ENCODE assay signal across 8 cellular contexts in genomic region chr1:52633291-52633754, GRCh38. TPM values are rescaled to one million over a fixed set of nuclear protein-coding genes. Genes with fewer than 3 reads are reported as not detected.
DNase-seq lines count a peak whose midpoint lies in the region; ATAC-seq, FAIRE-seq and TF ChIP-seq lines count a peak whose summit lies in the region.

No MANE protein-coding gene starts in this region.

- H3K36me3 ChIP-seq in BLaER1 treated with 17β-estradiol and CSF1 and Interleukin-3, amounts not matched to agents 10 nM and 100 nM, result peaks cover 0 to 5% (median 0%) of the 10 kb centered on the region in 11 experiments; a peak in 4 of 22 replicates
- no peaks in the 10 kb centered on the region for H3K36me3 ChIP-seq in kidney (ENCODE audit: control insufficient read depth in 1 of 2, insufficient read depth in 2 of 2, low read length in 2 of 2)

- peak overlapping the region in 10 of 11 experiments; percentile 51 to 99 (median 96); a peak in 19 of 22 replicates for H3K27ac ChIP-seq in BLaER1 treated with 17β-estradiol and CSF1 and Interleukin-3, amounts not matched to agents 10 nM and 100 nM
- H3K27ac ChIP-seq in kidney (ENCODE audit: low read depth in 2 of 2, low read length in 2 of 2) (no peak overlapping the region), RWPE1 (no peak overlapping the region)

- peaks cover 65% of the 10 kb centered on the region for H3K4me1 Mint-ChIP-seq in activated naive CD8-positive, alpha-beta T cell treated with anti-CD3 and anti-CD28 coated beads for 36 hours
- peaks cover 57 to 78% of the 10 kb centered on the region in 2 donors for H3K4me1 Mint-ChIP-seq in stimulated activated naive B cell treated with anti-CD40 and anti-IgM and Interleukin-4, amounts not matched to agents 10 μg/mL and 1 μg/mL and 100 μg/mL, for 72 hours

- H3K9me3 Mint-ChIP-seq in activated naive CD8-positive, alpha-beta T cell treated with anti-CD3 and anti-CD28 coated beads for 36 hours, result no peaks in the 10 kb centered on the region
- no peaks in the 10 kb centered on the region for H3K9me3 Mint-ChIP-seq in stimulated activated naive B cell treated with anti-CD40 and anti-IgM and Interleukin-4, amounts not matched to agents 10 μg/mL and 1 μg/mL and 100 μg/mL, for 72 hours

- peaks cover 0 to 24% (median 0%) of the 10 kb centered on the region in 11 experiments; a peak in 5 of 22 replicates for H3K27me3 ChIP-seq in BLaER1 treated with 17β-estradiol and CSF1 and Interleukin-3, amounts not matched to agents 10 nM and 100 nM

- ATAC-seq in stimulated activated naive B cell treated with anti-CD40 and anti-IgM and Interleukin-4, amounts not matched to agents 10 μg/mL and 1 μg/mL and 100 μg/mL, for 72 hours (replicated peaks), result peak; percentile 1 to 4
- no peak for ATAC-seq in HG02763 (IDR thresholded peaks at IDR 0.05; ENCODE audit: unreplicated experiment)

- no peaks in the 10 kb centered on the region for H4K20me1 ChIP-seq in BLaER1 treated with 17β-estradiol and CSF1 and Interleukin-3, amounts not matched to agents 10 nM and 100 nM

- intact Hi-C loops in kidney (cut with DNase I), result no loop called here

- H3K4me2 ChIP-seq in BLaER1 treated with 17β-estradiol and CSF1 and Interleukin-3, amounts not matched to agents 10 nM and 100 nM, result peak overlapping the region; percentile 81 to 96 (median 93)

- TF ChIP-seq CTCF in kidney (IDR thresholded peaks at IDR 0.05; ENCODE audit: borderline replicate concordance, extremely low read depth, insufficient read depth), result no peak
- no peak for TF ChIP-seq CTCF in RWPE1 (conservative IDR thresholded peaks at IDR 0.05; ENCODE audit: low read depth)

- POLR2A ChIA-PET in RWPE1 (lab: Yijun Ruan, JAX; ENCODE audit: low non-redundant PET), result no interaction called here

- peak overlapping the region; percentile 47 to 71 (median 63) for H3K4me3 ChIP-seq in BLaER1 treated with 17β-estradiol and CSF1 and Interleukin-3, amounts not matched to agents 10 nM and 100 nM
- peak overlapping the region in 1 of 2 donors; percentile 40 for H3K4me3 ChIP-seq in kidney (ENCODE audit: low read length in 2 of 2)

- H3K4me3 Mint-ChIP-seq in activated naive CD8-positive, alpha-beta T cell treated with anti-CD3 and anti-CD28 coated beads for 36 hours, result peak overlapping the region; percentile 88
- H3K4me3 Mint-ChIP-seq in stimulated activated naive B cell treated with anti-CD40 and anti-IgM and Interleukin-4, amounts not matched to agents 10 μg/mL and 1 μg/mL and 100 μg/mL, for 72 hours, result peak overlapping the region; percentile 89 to 94

- DNase-seq in NCI-H69 (lab: John Stamatoyannopoulos, UW) (peak; percentile 72), kidney (peak; percentile 68), RWPE1 (ENCODE audit: low spot score) (no peak), inferior parietal cortex (ENCODE audit: extremely low spot score) (no peak)
- peak; percentile 49 for DNase-seq in activated naive CD8-positive, alpha-beta T cell treated with anti-CD3 and anti-CD28 coated beads for 36 hours
- peak; percentile 21 for DNase-seq in stimulated activated naive B cell treated with anti-CD40 and anti-IgM and Interleukin-4, amounts not matched to agents 10 μg/mL and 1 μg/mL and 100 μg/mL, for 72 hours

- CTCF ChIA-PET in RWPE1 (lab: Yijun Ruan, JAX), result no interaction called here

- peak overlapping the region; percentile 66 to 97 (median 89); a peak in 20 of 22 replicates for H3K9ac ChIP-seq in BLaER1 treated with 17β-estradiol and CSF1 and Interleukin-3, amounts not matched to agents 10 nM and 100 nM
- H3K9ac ChIP-seq in kidney (ENCODE audit: low read length in 2 of 2), result no peak overlapping the region

- no peaks in the 10 kb centered on the region for H3K27me3 Mint-ChIP-seq in activated naive CD8-positive, alpha-beta T cell treated with anti-CD3 and anti-CD28 coated beads for 36 hours
- no peaks in the 10 kb centered on the region for H3K27me3 Mint-ChIP-seq in stimulated activated naive B cell treated with anti-CD40 and anti-IgM and Interleukin-4, amounts not matched to agents 10 μg/mL and 1 μg/mL and 100 μg/mL, for 72 hours

- peaks cover 49 to 94% (median 89%) of the 10 kb centered on the region in 10 experiments for H3K4me1 ChIP-seq in BLaER1 treated with 17β-estradiol and CSF1 and Interleukin-3, amounts not matched to agents 10 nM and 100 nM
- peaks cover 0 to 12% of the 10 kb centered on the region in 2 donors for H3K4me1 ChIP-seq in kidney (ENCODE audit: control insufficient read depth in 1 of 2, insufficient read depth in 1 of 2, low read depth in 1 of 2, low read length in 2 of 2)

- peaks cover 16% of the 10 kb centered on the region for H3K36me3 Mint-ChIP-seq in activated naive CD8-positive, alpha-beta T cell treated with anti-CD3 and anti-CD28 coated beads for 36 hours
- peaks cover 5 to 17% of the 10 kb centered on the region in 2 donors for H3K36me3 Mint-ChIP-seq in stimulated activated naive B cell treated with anti-CD40 and anti-IgM and Interleukin-4, amounts not matched to agents 10 μg/mL and 1 μg/mL and 100 μg/mL, for 72 hours

- FAIRE-seq in kidney (lab: Jason Lieb, UNC), result no peak

- no peaks in the 10 kb centered on the region for H3K9me3 ChIP-seq in BLaER1 treated with 17β-estradiol and CSF1 and Interleukin-3, amounts not matched to agents 10 nM and 100 nM (replicated peaks in 1 of 11)
- H3K9me3 ChIP-seq in kidney (ENCODE audit: control insufficient read depth in 1 of 2, low read length in 2 of 2), result peaks cover 0 to 5% of the 10 kb centered on the region in 2 donors

- H3K27ac Mint-ChIP-seq in activated naive CD8-positive, alpha-beta T cell treated with anti-CD3 and anti-CD28 coated beads for 36 hours, result peak overlapping the region; percentile 94
- peak overlapping the region; percentile 97 for H3K27ac Mint-ChIP-seq in stimulated activated naive B cell treated with anti-CD40 and anti-IgM and Interleukin-4, amounts not matched to agents 10 μg/mL and 1 μg/mL and 100 μg/mL, for 72 hours

RNA-seq across cellular contexts. Expression of gene SHISAL2A, which starts 0.4 kb away (rescaled TPM):
- 10 to 100 TPM; 13.7 to 14.2 TPM for total RNA-seq in activated naive CD8-positive, alpha-beta T cell treated with anti-CD3 and anti-CD28 coated beads for 36 hours
- total RNA-seq in kidney, result 2.5 TPM
- polyA plus RNA-seq in kidney (ENCODE audit: insufficient read depth, low read depth, low replicate concordance), result not detected

RNA-seq across cellular contexts. Expression of gene GPX7, which starts 31.2 kb away (rescaled TPM):
- 10 to 100 TPM; 29.4 to 31.1 TPM for total RNA-seq in activated naive CD8-positive, alpha-beta T cell treated with anti-CD3 and anti-CD28 coated beads for 36 hours
- total RNA-seq in kidney, result 9.7 TPM
- polyA plus RNA-seq in kidney (ENCODE audit: insufficient read depth, low read depth, low replicate concordance), result 14.3 TPM

Comparison
In these comparisons a context has a peak if more than half of its experiments do, and no peak if none do; other contexts are left out.
1. H3K27ac ChIP-seq: peak in BLaER1 treated with 17β-estradiol and CSF1 and Interleukin-3, amounts not matched to agents 10 nM and 100 nM (10 of 11); none in kidney (0 of 2) and RWPE1 (single experiment).
2. H3K9ac ChIP-seq: peak in BLaER1 treated with 17β-estradiol and CSF1 and Interleukin-3, amounts not matched to agents 10 nM and 100 nM (11 of 11); none in kidney (0 of 2).
3. DNase-seq: peak in NCI-H69 (single experiment), activated naive CD8-positive, alpha-beta T cell treated with anti-CD3 and anti-CD28 coated beads for 36 hours (single experiment), kidney (single experiment) and stimulated activated naive B cell treated with anti-CD40 and anti-IgM and Interleukin-4, amounts not matched to agents 10 μg/mL and 1 μg/mL and 100 μg/mL, for 72 hours (single experiment); none in RWPE1 (single experiment) and inferior parietal cortex (single experiment).